ENCODE assay signal across 1 cellular context in the genomic region with DNA sequence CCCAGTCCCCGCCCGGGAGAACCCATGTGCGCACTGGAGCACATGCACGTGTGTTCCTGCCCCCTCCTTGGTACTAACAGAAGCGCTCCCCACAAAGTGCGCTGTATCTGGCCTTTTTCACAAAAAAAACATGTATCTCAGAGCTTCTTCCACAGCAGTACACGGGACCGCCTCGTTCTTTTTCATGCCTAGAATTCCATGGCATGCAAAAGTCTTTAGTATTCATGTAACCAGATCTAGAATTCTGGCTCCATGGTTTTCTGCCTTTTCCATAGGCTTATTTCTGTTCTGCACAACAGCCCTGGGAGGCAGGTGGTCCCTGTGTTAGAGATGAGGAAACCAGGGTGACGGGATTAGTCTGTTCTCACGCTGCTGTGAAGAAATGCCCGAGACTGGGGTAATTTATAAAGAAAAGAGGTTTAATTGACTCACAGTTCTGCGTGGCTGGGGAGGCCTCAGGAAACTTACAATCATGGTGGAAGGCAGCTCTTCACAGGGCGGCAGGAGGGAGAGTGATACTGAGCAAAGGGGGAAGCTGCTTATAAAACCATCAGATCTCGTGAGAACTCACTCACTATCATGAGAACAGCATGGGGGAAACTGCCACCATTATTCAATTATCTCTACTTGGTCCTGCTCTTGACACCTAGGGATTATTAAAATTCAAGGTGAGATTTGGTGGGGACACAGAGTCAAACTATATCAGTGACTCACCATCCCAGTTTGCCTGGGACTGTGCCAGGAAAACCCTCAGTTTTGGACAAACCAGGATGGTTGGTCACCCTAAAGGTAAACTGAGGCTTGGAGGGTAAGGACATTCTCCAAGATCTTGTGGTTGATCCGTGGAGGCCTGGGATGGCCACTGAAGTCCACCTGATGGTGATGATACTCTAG.
TF ChIP-seq lines count a peak whose summit lies in the region.

No MANE protein-coding gene starts in this region.

TF ChIP-seq in K562, 482 proteins besides CTCF, POLR2A, EP300 and RAD21 (continued from another document and continues in another):
- TF ChIP-seq ARID3A (IDR thresholded peaks at IDR 0.05; ENCODE audit: borderline replicate concordance, low read depth, low read length) (no peak; the same call in 1 of the 2 replicates), ZBTB49 (CRISPR knock-in tag; IDR thresholded peaks at IDR 0.05; ENCODE audit: borderline replicate concordance) (no peak), ZNF224 (CRISPR knock-in tag; IDR thresholded peaks at IDR 0.05) (no peak), MBD2 (IDR thresholded peaks at IDR 0.05; ENCODE audit: borderline replicate concordance, low read depth) (no peak; the same call in 1 of the 2 replicates), RBM17 (IDR thresholded peaks at IDR 0.05; ENCODE audit: borderline replicate concordance, low read depth, low read length) (no peak), TFAP4 (CRISPR knock-in tag; IDR thresholded peaks at IDR 0.05; ENCODE audit: borderline replicate concordance) (0 out of 2 replicates have a peak, but pooled peaks have one; percentile 9), KLF16 (IDR thresholded peaks at IDR 0.05) (no peak), ZFX (CRISPR knock-in tag; IDR thresholded peaks at IDR 0.05) (peak; percentile 54), ZFP1 (CRISPR knock-in tag; IDR thresholded peaks at IDR 0.05) (no peak), FOXO4 (CRISPR knock-in tag; IDR thresholded peaks at IDR 0.05) (no peak), IRF9 (tag; IDR thresholded peaks at IDR 0.05) (no peak), MTA2 (IDR thresholded peaks at IDR 0.05; ENCODE audit: low read depth) (no peak), ESRRB (CRISPR knock-in tag; IDR thresholded peaks at IDR 0.05; ENCODE audit: borderline replicate concordance) (no peak), XRCC4 (IDR thresholded peaks at IDR 0.05; ENCODE audit: extremely low read depth, insufficient read depth, insufficient read length) (no peak), MAFK (IDR thresholded peaks at IDR 0.05; ENCODE audit: low read length) (no peak), NR4A1 (CRISPR knock-in tag; IDR thresholded peaks at IDR 0.05) (no peak), NR4A1 (tag; IDR thresholded peaks at IDR 0.05) (peak; percentile 79; the same call in 1 of the 2 replicates), CGGBP1 (CRISPR knock-in tag; IDR thresholded peaks at IDR 0.05) (no peak), SMARCA5 (IDR thresholded peaks at IDR 0.05) (no peak), CBFA2T3 (IDR thresholded peaks at IDR 0.05) (no peak), ZNF449 (CRISPR knock-in tag; IDR thresholded peaks at IDR 0.05) (no peak), RFX7 (CRISPR knock-in tag; IDR thresholded peaks at IDR 0.05) (no peak), ATF7 (IDR thresholded peaks at IDR 0.05) (0 out of 2 replicates have a peak, but pooled peaks have one; percentile 21), MCM5 (IDR thresholded peaks at IDR 0.05; ENCODE audit: low read depth) (no peak), YBX1 (IDR thresholded peaks at IDR 0.05) (no peak), CHD1 (IDR thresholded peaks at IDR 0.05; ENCODE audit: low read length) (peak; percentile 18), ZNF766 (CRISPR knock-in tag; conservative IDR thresholded peaks at IDR 0.05) (peak; percentile 93), SIN3B (IDR thresholded peaks at IDR 0.05; ENCODE audit: low read depth) (no peak), SMAD4 (CRISPR knock-in tag; conservative IDR thresholded peaks at IDR 0.05) (peak; percentile 42; the same call in 1 of the 2 replicates)
- TF ChIP-seq, protein P1, sequence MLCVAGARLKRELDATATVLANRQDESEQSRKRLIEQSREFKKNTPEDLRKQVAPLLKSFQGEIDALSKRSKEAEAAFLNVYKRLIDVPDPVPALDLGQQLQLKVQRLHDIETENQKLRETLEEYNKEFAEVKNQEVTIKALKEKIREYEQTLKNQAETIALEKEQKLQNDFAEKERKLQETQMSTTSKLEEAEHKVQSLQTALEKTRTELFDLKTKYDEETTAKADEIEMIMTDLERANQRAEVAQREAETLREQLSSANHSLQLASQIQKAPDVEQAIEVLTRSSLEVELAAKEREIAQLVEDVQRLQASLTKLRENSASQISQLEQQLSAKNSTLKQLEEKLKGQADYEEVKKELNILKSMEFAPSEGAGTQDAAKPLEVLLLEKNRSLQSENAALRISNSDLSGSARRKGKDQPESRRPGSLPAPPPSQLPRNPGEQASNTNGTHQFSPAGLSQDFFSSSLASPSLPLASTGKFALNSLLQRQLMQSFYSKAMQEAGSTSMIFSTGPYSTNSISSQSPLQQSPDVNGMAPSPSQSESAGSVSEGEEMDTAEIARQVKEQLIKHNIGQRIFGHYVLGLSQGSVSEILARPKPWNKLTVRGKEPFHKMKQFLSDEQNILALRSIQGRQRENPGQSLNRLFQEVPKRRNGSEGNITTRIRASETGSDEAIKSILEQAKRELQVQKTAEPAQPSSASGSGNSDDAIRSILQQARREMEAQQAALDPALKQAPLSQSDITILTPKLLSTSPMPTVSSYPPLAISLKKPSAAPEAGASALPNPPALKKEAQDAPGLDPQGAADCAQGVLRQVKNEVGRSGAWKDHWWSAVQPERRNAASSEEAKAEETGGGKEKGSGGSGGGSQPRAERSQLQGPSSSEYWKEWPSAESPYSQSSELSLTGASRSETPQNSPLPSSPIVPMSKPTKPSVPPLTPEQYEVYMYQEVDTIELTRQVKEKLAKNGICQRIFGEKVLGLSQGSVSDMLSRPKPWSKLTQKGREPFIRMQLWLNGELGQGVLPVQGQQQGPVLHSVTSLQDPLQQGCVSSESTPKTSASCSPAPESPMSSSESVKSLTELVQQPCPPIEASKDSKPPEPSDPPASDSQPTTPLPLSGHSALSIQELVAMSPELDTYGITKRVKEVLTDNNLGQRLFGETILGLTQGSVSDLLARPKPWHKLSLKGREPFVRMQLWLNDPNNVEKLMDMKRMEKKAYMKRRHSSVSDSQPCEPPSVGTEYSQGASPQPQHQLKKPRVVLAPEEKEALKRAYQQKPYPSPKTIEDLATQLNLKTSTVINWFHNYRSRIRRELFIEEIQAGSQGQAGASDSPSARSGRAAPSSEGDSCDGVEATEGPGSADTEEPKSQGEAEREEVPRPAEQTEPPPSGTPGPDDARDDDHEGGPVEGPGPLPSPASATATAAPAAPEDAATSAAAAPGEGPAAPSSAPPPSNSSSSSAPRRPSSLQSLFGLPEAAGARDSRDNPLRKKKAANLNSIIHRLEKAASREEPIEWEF (CRISPR knock-in tag; IDR thresholded peaks at IDR 0.05) = peak; percentile 77; the same call in 1 of the 2 replicates
- TF ChIP-seq, protein P2, sequence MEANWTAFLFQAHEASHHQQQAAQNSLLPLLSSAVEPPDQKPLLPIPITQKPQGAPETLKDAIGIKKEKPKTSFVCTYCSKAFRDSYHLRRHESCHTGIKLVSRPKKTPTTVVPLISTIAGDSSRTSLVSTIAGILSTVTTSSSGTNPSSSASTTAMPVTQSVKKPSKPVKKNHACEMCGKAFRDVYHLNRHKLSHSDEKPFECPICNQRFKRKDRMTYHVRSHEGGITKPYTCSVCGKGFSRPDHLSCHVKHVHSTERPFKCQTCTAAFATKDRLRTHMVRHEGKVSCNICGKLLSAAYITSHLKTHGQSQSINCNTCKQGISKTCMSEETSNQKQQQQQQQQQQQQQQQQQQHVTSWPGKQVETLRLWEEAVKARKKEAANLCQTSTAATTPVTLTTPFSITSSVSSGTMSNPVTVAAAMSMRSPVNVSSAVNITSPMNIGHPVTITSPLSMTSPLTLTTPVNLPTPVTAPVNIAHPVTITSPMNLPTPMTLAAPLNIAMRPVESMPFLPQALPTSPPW (CRISPR knock-in tag; IDR thresholded peaks at IDR 0.05) = peak; percentile 50
- TF ChIP-seq, protein P3, sequence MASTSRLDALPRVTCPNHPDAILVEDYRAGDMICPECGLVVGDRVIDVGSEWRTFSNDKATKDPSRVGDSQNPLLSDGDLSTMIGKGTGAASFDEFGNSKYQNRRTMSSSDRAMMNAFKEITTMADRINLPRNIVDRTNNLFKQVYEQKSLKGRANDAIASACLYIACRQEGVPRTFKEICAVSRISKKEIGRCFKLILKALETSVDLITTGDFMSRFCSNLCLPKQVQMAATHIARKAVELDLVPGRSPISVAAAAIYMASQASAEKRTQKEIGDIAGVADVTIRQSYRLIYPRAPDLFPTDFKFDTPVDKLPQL (IDR thresholded peaks at IDR 0.05; ENCODE audit: extremely low read depth, insufficient read length) = peak; percentile 82
- TF ChIP-seq, protein P4, sequence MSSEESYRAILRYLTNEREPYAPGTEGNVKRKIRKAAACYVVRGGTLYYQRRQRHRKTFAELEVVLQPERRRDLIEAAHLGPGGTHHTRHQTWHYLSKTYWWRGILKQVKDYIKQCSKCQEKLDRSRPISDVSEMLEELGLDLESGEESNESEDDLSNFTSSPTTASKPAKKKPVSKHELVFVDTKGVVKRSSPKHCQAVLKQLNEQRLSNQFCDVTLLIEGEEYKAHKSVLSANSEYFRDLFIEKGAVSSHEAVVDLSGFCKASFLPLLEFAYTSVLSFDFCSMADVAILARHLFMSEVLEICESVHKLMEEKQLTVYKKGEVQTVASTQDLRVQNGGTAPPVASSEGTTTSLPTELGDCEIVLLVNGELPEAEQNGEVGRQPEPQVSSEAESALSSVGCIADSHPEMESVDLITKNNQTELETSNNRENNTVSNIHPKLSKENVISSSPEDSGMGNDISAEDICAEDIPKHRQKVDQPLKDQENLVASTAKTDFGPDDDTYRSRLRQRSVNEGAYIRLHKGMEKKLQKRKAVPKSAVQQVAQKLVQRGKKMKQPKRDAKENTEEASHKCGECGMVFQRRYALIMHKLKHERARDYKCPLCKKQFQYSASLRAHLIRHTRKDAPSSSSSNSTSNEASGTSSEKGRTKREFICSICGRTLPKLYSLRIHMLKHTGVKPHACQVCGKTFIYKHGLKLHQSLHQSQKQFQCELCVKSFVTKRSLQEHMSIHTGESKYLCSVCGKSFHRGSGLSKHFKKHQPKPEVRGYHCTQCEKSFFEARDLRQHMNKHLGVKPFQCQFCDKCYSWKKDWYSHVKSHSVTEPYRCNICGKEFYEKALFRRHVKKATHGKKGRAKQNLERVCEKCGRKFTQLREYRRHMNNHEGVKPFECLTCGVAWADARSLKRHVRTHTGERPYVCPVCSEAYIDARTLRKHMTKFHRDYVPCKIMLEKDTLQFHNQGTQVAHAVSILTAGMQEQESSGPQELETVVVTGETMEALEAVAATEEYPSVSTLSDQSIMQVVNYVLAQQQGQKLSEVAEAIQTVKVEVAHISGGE (CRISPR knock-in tag; IDR thresholded peaks at IDR 0.05) = peak in 1 of 3 experiments; percentile 27; a peak in 1 of 6 replicates
